ENCODE assay signal across 8 cellular contexts in the genomic region with DNA sequence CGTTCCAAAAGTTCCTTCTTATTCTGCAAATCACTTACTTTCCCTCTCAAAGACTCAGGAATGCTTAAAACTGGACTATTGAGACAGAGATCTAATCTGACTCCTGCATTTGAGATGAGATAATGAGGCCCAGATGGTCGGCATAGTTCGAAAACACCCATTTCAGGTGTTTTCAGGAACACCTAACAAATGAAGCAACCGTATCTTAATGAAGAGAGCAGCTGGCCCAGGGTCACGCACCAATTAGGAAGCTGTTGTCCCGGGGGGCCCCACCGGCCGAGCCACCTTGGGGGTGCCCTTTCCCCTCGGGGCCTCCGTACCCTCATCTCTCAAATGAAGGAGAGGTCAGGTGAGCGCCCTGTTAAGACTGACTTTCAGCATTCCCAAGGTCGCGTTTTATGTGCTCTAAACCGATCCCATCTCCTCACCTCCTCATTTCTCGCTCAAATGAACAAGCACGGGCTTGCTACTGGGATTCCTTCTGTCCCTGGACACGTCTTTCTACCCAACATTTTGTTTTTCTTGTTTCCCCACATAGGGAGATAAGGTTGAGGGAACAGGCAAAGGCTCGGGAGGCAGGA. TPM values are rescaled to one million over a fixed set of nuclear protein-coding genes. Genes with fewer than 3 reads are reported as not detected.
DNase-seq lines count a peak whose midpoint lies in the region; ATAC-seq and TF ChIP-seq lines count a peak whose summit lies in the region.

No MANE protein-coding gene starts in this region.

- no peak for ATAC-seq in natural killer cell treated with Interleukin-12 subunit alpha and Interleukin-12 subunit beta and Interleukin-15 and Interleukin-18, amount 100 ng/mL, for 72 hours
- ATAC-seq in GM18868 (IDR thresholded peaks at IDR 0.05; ENCODE audit: unreplicated experiment) (no peak), GM21619 (IDR thresholded peaks at IDR 0.05; ENCODE audit: unreplicated experiment) (no peak)

- H3K9me3 Mint-ChIP-seq in endothelial cell (ENCODE audit: unreplicated experiment): peaks cover 5% of the 10 kb centered on the region
- H3K9me3 Mint-ChIP-seq in natural killer cell treated with Interleukin-12 subunit alpha and Interleukin-12 subunit beta and Interleukin-15 and Interleukin-18, amount 100 ng/mL, for 72 hours: no peaks in the 10 kb centered on the region

- H3K4me3 Mint-ChIP-seq in endothelial cell (ENCODE audit: unreplicated experiment): peak overlapping the region; percentile 91
- H3K4me3 Mint-ChIP-seq in natural killer cell treated with Interleukin-12 subunit alpha and Interleukin-12 subunit beta and Interleukin-15 and Interleukin-18, amount 100 ng/mL, for 72 hours: peak overlapping the region; percentile 98

- H3K27me3 Mint-ChIP-seq in endothelial cell (ENCODE audit: unreplicated experiment): peaks cover 8% of the 10 kb centered on the region
- peaks cover 5 to 10% of the 10 kb centered on the region in 2 donors for H3K27me3 Mint-ChIP-seq in natural killer cell treated with Interleukin-12 subunit alpha and Interleukin-12 subunit beta and Interleukin-15 and Interleukin-18, amount 100 ng/mL, for 72 hours

- peaks cover 11% of the 10 kb centered on the region for H3K36me3 Mint-ChIP-seq in endothelial cell (ENCODE audit: low read depth, unreplicated experiment)
- H3K36me3 Mint-ChIP-seq in natural killer cell treated with Interleukin-12 subunit alpha and Interleukin-12 subunit beta and Interleukin-15 and Interleukin-18, amount 100 ng/mL, for 72 hours: no peaks in the 10 kb centered on the region

- DNase-seq in ELR (ENCODE audit: low read depth) (peak; percentile 17), NCI-H69 (lab: John Stamatoyannopoulos, UW) (peak; percentile 32), endothelial cell (ENCODE audit: low spot score) (no peak), iPS-NIHi7 (ENCODE audit: extremely low spot score) (no peak)
- DNase-seq in natural killer cell treated with Interleukin-12 subunit alpha and Interleukin-12 subunit beta and Interleukin-15 and Interleukin-18, amount 100 ng/mL, for 72 hours (ENCODE audit: low spot score): no peak
- DNase-seq in activated CD4-positive, CD25-positive, alpha-beta regulatory T cell (lab: John Stamatoyannopoulos, UW): no peak

- peaks cover 7% of the 10 kb centered on the region for H3K4me1 Mint-ChIP-seq in endothelial cell (ENCODE audit: unreplicated experiment)
- H3K4me1 Mint-ChIP-seq in natural killer cell treated with Interleukin-12 subunit alpha and Interleukin-12 subunit beta and Interleukin-15 and Interleukin-18, amount 100 ng/mL, for 72 hours (ENCODE audit: low read depth in 2 of 2): peaks cover 25 to 34% of the 10 kb centered on the region in 2 donors

- H3K27ac Mint-ChIP-seq in endothelial cell (ENCODE audit: unreplicated experiment): peak overlapping the region; percentile 12
- peak overlapping the region in 1 of 2 donors; percentile 93 for H3K27ac Mint-ChIP-seq in natural killer cell treated with Interleukin-12 subunit alpha and Interleukin-12 subunit beta and Interleukin-15 and Interleukin-18, amount 100 ng/mL, for 72 hours

- no peak for TF ChIP-seq CTCF in endothelial cell (IDR thresholded peaks at IDR 0.05; ENCODE audit: unreplicated experiment)

RNA-seq across cellular contexts. Expression of gene LRPAP1, which starts 0.8 kb away (rescaled TPM):
- total RNA-seq in endothelial cell (ENCODE audit: unreplicated experiment): 92.2 TPM
- total RNA-seq in natural killer cell treated with Interleukin-12 subunit alpha and Interleukin-12 subunit beta and Interleukin-15 and Interleukin-18, amount 100 ng/mL, for 72 hours: 100 to 1,000 TPM; 101 to 118 TPM

Comparison
In these comparisons a context has a peak if more than half of its experiments do, and no peak if none do; other contexts are left out.
1. DNase-seq: peak in ELR (single experiment) and NCI-H69 (single experiment); none in endothelial cell (single experiment), natural killer cell treated with Interleukin-12 subunit alpha and Interleukin-12 subunit beta and Interleukin-15 and Interleukin-18, amount 100 ng/mL, for 72 hours (single experiment), activated CD4-positive, CD25-positive, alpha-beta regulatory T cell (0 of 4) and iPS-NIHi7 (single experiment).